ENCODE assay signal across 8 cellular contexts in genomic region chr19:35628565-35629331, GRCh38. TPM values are rescaled to one million over a fixed set of nuclear protein-coding genes. Genes with fewer than 3 reads are reported as not detected.
DNase-seq lines count a peak whose midpoint lies in the region; TF ChIP-seq lines count a peak whose summit lies in the region.

A gene with protein sequence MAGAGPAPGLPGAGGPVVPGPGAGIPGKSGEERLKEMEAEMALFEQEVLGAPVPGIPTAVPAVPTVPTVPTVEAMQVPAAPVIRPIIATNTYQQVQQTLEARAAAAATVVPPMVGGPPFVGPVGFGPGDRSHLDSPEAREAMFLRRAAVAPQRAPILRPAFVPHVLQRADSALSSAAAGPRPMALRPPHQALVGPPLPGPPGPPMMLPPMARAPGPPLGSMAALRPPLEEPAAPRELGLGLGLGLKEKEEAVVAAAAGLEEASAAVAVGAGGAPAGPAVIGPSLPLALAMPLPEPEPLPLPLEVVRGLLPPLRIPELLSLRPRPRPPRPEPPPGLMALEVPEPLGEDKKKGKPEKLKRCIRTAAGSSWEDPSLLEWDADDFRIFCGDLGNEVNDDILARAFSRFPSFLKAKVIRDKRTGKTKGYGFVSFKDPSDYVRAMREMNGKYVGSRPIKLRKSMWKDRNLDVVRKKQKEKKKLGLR (plus strand): TSS chr19:35629036. CDS start chr19:35629154, 118 bp downstream.

- H4K8ac ChIP-seq in H9 (replicated peaks; ENCODE audit: insufficient read length, low read depth, low read length), result no peak within 1 kb of the TSS

- H2AFZ ChIP-seq in H9 (ENCODE audit: low read length), result no peak within 1 kb of the TSS

- H3K9me3 Mint-ChIP-seq in H9 (no peaks in the 10 kb centered on the region), nephron (no peaks in the 10 kb centered on the region)
- no peaks in the 10 kb centered on the region for H3K9me3 Mint-ChIP-seq in stimulated activated naive CD8-positive, alpha-beta T cell treated with anti-CD3 and anti-CD28 coated beads, Interleukin-15, Interleukin-2, amounts not matched to agents 100 ng/mL and 50 ng/mL, for 24 hours

- peak within 1 kb of the TSS; percentile 99 for H3K4me2 ChIP-seq in H9 (ENCODE audit: insufficient read depth, insufficient read length, low read length)

- H3K27me3 Mint-ChIP-seq in H9 (ENCODE audit: low read depth) (peaks cover 2% of the 10 kb centered on the region; the same call in 1 of the 2 replicates), nephron (ENCODE audit: low read depth) (peaks cover 4% of the 10 kb centered on the region)
- no peaks in the 10 kb centered on the region for H3K27me3 Mint-ChIP-seq in stimulated activated naive CD8-positive, alpha-beta T cell treated with anti-CD3 and anti-CD28 coated beads, Interleukin-15, Interleukin-2, amounts not matched to agents 100 ng/mL and 50 ng/mL, for 24 hours

- no peak within 1 kb of the TSS for H2BK120ac ChIP-seq in H9 (ENCODE audit: low read depth, low read length, poor library complexity, severe bottlenecking)

- H3K36me3 Mint-ChIP-seq in H9 (ENCODE audit: insufficient read depth in 1 of 3, low read depth in 3 of 3) (peaks cover 21 to 35% (median 32%) of the 10 kb centered on the region in 3 experiments), nephron (ENCODE audit: low read depth) (peaks cover 24% of the 10 kb centered on the region)
- peaks cover 38% of the 10 kb centered on the region for H3K36me3 Mint-ChIP-seq in stimulated activated naive CD8-positive, alpha-beta T cell treated with anti-CD3 and anti-CD28 coated beads, Interleukin-15, Interleukin-2, amounts not matched to agents 100 ng/mL and 50 ng/mL, for 24 hours (ENCODE audit: low read depth)

- no peak within 1 kb of the TSS for H4K91ac ChIP-seq in H9 (ENCODE audit: insufficient read length, low read depth, low read length)

- H3K9me3 ChIP-seq in H9 (ENCODE audit: control insufficient read depth, low read depth, low read length) (no peaks in the 10 kb centered on the region), MG63 (no peaks in the 10 kb centered on the region)

- H3K27ac ChIP-seq in H9 (ENCODE audit: insufficient read length, low read depth, low read length), result no peak within 1 kb of the TSS

- peaks cover 3% of the 10 kb centered on the region for H3K23me2 ChIP-seq in H9 (ENCODE audit: insufficient read length, low read depth, low read length, poor library complexity, severe bottlenecking)

- H3K36me3 ChIP-seq in MG63, result peaks cover 34% of the 10 kb centered on the region

- peak within 1 kb of the TSS; percentile 96 for H3K4me3 Mint-ChIP-seq in H9
- peak within 1 kb of the TSS; percentile 93 to 99 (median 98) for H3K4me3 Mint-ChIP-seq in nephron
- peak within 1 kb of the TSS; percentile 97 for H3K4me3 Mint-ChIP-seq in stimulated activated naive CD8-positive, alpha-beta T cell treated with anti-CD3 and anti-CD28 coated beads, Interleukin-15, Interleukin-2, amounts not matched to agents 100 ng/mL and 50 ng/mL, for 24 hours

- WGBS in H9 (ENCODE audit: extremely low coverage, insufficient read length, low lambda C conversion rate), result no CpG with 5 or more reads among the region's 56 CpGs

- no peak within 1 kb of the TSS for H2BK15ac ChIP-seq in H9 (ENCODE audit: low read depth, low read length)

- peaks cover 2% of the 10 kb centered on the region; the same call in 1 of the 2 replicates for H3K4me1 ChIP-seq in H9 (ENCODE audit: insufficient read depth, low read length)

- peak; percentile 99 for DNase-seq in ELR (ENCODE audit: low read depth)
- peak; percentile 99 for DNase-seq in H9
- DNase-seq in MG63, result peak; percentile 98
- peak; percentile 94 for DNase-seq in SHP77 treated with DMSO at 0.1 percent for 48 hours (lab: John Stamatoyannopoulos, UW)
- DNase-seq in activated effector memory CD4-positive, alpha-beta T cell treated with anti-CD3 and anti-CD28 coated beads, Interleukin-2, amount 50 U/mL, for 16 hours, result peak; percentile 98
- DNase-seq in fibroblast of pulmonary artery (ENCODE audit: low read depth), result peak; percentile 99

- H2AK5ac ChIP-seq in H9 (ENCODE audit: insufficient read length, low read length), result no peak within 1 kb of the TSS

- no peak for TF ChIP-seq CTCF in H9 (conservative IDR thresholded peaks at IDR 0.05)
- no peak for TF ChIP-seq CTCF in fibroblast of pulmonary artery (IDR thresholded peaks at IDR 0.05; ENCODE audit: low read length, missing control alignments)
- no peak for TF ChIP-seq CTCF in nephron (IDR thresholded peaks at IDR 0.05; ENCODE audit: unreplicated experiment in 3 of 3)

- H3K9ac ChIP-seq in H9 (ENCODE audit: extremely low read depth, insufficient read length, low read length), result peak within 1 kb of the TSS; percentile 77

- H3K27ac Mint-ChIP-seq in H9, result peak within 1 kb of the TSS; percentile 81 to 98 (median 94); a peak in 6 of 7 replicates
- peak within 1 kb of the TSS; percentile 73 to 90 (median 90) for H3K27ac Mint-ChIP-seq in nephron
- H3K27ac Mint-ChIP-seq in stimulated activated naive CD8-positive, alpha-beta T cell treated with anti-CD3 and anti-CD28 coated beads, Interleukin-15, Interleukin-2, amounts not matched to agents 100 ng/mL and 50 ng/mL, for 24 hours, result peak within 1 kb of the TSS; percentile 99

- H3K79me2 ChIP-seq in H9 (ENCODE audit: insufficient read depth, low read length), result no peaks in the 10 kb centered on the region; the same call in 1 of the 2 replicates

- no peak within 1 kb of the TSS for H3T11ph ChIP-seq in H9 (ENCODE audit: low read length)

- H4K20me1 ChIP-seq in H9 (ENCODE audit: control insufficient read depth, insufficient read depth, insufficient read length), result no peaks in the 10 kb centered on the region

- no peak within 1 kb of the TSS for H3K23ac ChIP-seq in H9 (ENCODE audit: insufficient read length, low read depth, low read length)

- no peaks in the 10 kb centered on the region for H3K27me3 ChIP-seq in H9 (ENCODE audit: insufficient read depth, low read length)
- H3K27me3 ChIP-seq in MG63, result no peaks in the 10 kb centered on the region

- no peak within 1 kb of the TSS for H2BK5ac ChIP-seq in H9 (ENCODE audit: insufficient read length, low read length)

- no peak within 1 kb of the TSS for H2BK12ac ChIP-seq in H9 (ENCODE audit: insufficient read length, low read depth, low read length)

- H3K4ac ChIP-seq in H9 (ENCODE audit: low read depth, low read length), result no peak within 1 kb of the TSS

- H3K14ac ChIP-seq in H9 (ENCODE audit: insufficient read depth, low read length), result no peak within 1 kb of the TSS; the same call in 1 of the 2 replicates

- peaks cover 5 to 8% of the 10 kb centered on the region in 2 experiments for H3K4me1 Mint-ChIP-seq in H9
- peaks cover 6% of the 10 kb centered on the region for H3K4me1 Mint-ChIP-seq in nephron
- peaks cover 20% of the 10 kb centered on the region for H3K4me1 Mint-ChIP-seq in stimulated activated naive CD8-positive, alpha-beta T cell treated with anti-CD3 and anti-CD28 coated beads, Interleukin-15, Interleukin-2, amounts not matched to agents 100 ng/mL and 50 ng/mL, for 24 hours (ENCODE audit: low read depth)

- no peak within 1 kb of the TSS for H3K56ac ChIP-seq in H9 (ENCODE audit: insufficient read length, low read depth, low read length)

- no peak within 1 kb of the TSS for H2BK20ac ChIP-seq in H9 (ENCODE audit: low read depth, low read length, poor library complexity, severe bottlenecking)

- H3K18ac ChIP-seq in H9 (ENCODE audit: insufficient read length, low read depth, low read length), result no peak within 1 kb of the TSS

- no peaks in the 10 kb centered on the region for H3K79me1 ChIP-seq in H9 (ENCODE audit: insufficient read depth, low read depth, low read length, poor library complexity, severe bottlenecking)

- peak within 1 kb of the TSS; percentile 96 for H3K4me3 ChIP-seq in MG63
- peak within 1 kb of the TSS; percentile 97 for H3K4me3 ChIP-seq in fibroblast of pulmonary artery (replicated peaks; ENCODE audit: low read depth, low read length)

- H4K5ac ChIP-seq in H9 (ENCODE audit: insufficient read length, low read depth, low read length), result no peak within 1 kb of the TSS

RNA-seq across cellular contexts. Expression of the gene that starts here (rescaled TPM):
- total RNA-seq in H9 (2021), result 83.3 and 85.8 TPM in 2 replicates
- 103 and 144 TPM in 2 replicates for total RNA-seq in MG63 (2014; rRNA removed; shearing (Covaris generic); ENCODE audit: low replicate concordance)
